Comparison of ENCODE assay signal across 8 cellular contexts in the genomic region with DNA sequence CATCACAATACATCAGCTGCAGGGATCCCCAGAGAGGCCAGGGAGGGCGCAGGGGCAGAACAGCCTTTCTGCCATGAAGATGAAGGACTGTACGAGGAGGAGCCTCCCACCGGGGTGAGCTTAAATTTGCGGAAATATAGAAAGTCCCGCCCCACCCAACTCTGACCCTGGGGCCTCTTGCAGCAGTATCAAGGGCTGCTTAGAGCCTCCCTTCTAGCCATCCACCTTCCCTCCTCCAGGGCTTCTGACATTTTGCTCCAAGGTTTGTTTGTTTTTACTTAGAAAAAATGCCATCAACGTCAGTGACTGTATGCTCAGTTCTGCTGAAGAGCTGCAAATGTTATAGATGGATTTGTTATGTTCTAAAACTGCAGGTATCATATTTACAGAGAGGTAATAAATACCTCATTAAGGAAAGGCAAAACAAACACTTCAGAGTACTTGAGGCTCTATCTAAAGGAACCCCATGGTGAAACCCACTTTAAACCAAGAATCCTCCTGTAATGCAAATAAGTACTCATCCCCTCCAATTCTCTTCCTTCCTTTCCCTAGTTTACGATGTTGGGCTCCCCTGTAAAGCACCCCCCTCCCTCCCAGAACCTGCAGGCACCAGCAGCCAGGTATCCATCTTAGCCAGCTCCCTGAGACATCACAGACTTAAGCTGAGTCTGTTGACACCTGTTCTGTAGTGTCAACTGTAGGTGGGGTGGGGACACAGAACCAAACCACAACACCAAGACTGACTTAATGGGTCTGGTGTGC. TPM values are rescaled to one million over a fixed set of nuclear protein-coding genes. Genes with fewer than 3 reads are reported as not detected.
DNase-seq lines count a peak whose midpoint lies in the region; ATAC-seq, FAIRE-seq and TF ChIP-seq lines count a peak whose summit lies in the region.

No MANE protein-coding gene starts in this region.

- CTCF ChIA-PET in Calu3 (lab: Charles Lee), result no interaction called here

- no peak overlapping the region for H3K4me3 Mint-ChIP-seq in Calu3 (ENCODE audit: low read depth, unreplicated experiment)

- peaks cover 25% of the 10 kb centered on the region for H3K4me1 ChIP-seq in effector memory CD4-positive, alpha-beta T cell (ENCODE audit: control insufficient read depth, insufficient read depth, low read length, poor library complexity, severe bottlenecking)
- peaks cover 46 to 65% (median 59%) of the 10 kb centered on the region in 4 donors for H3K4me1 ChIP-seq in upper lobe of left lung

- peak; percentile 36 for DNase-seq in COLO668 (lab: John Stamatoyannopoulos, UW; ENCODE audit: unreplicated experiment)
- DNase-seq in GM19239 (ENCODE audit: insufficient read length, low spot score), result no peak
- peak; percentile 47 for DNase-seq in NCI-H774 (lab: John Stamatoyannopoulos, UW)
- no peak for DNase-seq in effector memory CD4-positive, alpha-beta T cell
- DNase-seq in upper lobe of left lung, result peak in 1 of 2 donors; percentile 79
- no peak for DNase-seq in Calu3
- DNase-seq in HT-29 (ENCODE audit: low spot score), result no peak

- intact Hi-C loops in Calu3 (cut with micrococcal nuclease; ENCODE audit: unreplicated experiment), result no loop called here

- no peaks in the 10 kb centered on the region for H3K27me3 ChIP-seq in effector memory CD4-positive, alpha-beta T cell (replicated peaks; ENCODE audit: control insufficient read depth, insufficient read depth, low read length, poor library complexity, severe bottlenecking)
- H3K27me3 ChIP-seq in upper lobe of left lung, result no peaks in the 10 kb centered on the region

- ATAC-seq in HG03196 (IDR thresholded peaks at IDR 0.05; ENCODE audit: unreplicated experiment) (peak; percentile 55), upper lobe of left lung (ENCODE audit: low FRiP score in 2 of 2) (peak; percentile 80 to 89)

- no peak overlapping the region for H3K4me3 ChIP-seq in effector memory CD4-positive, alpha-beta T cell (ENCODE audit: insufficient read depth, low read depth, low read length, poor library complexity, severe bottlenecking)
- H3K4me3 ChIP-seq in upper lobe of left lung, result no peak overlapping the region

- BruUV-seq in Calu3 (replicated peaks; lab: Mats Ljungman, UMichigan), result no TSS peak

- WGBS in upper lobe of left lung, 2 donors, result 24 to 28% methylated on average over 7 of the region's 7 CpGs

- H3K36me3 ChIP-seq in effector memory CD4-positive, alpha-beta T cell (ENCODE audit: control insufficient read depth, insufficient read depth, low read length), result peaks cover 5% of the 10 kb centered on the region
- peaks cover 0 to 4% (median 0%) of the 10 kb centered on the region in 4 donors for H3K36me3 ChIP-seq in upper lobe of left lung

- peak; percentile 40 for FAIRE-seq in GM19239 (lab: Jason Lieb, UNC)

- no peak overlapping the region for H3K27ac Mint-ChIP-seq in Calu3 (ENCODE audit: unreplicated experiment)

- TF ChIP-seq CTCF in upper lobe of left lung (IDR thresholded peaks at IDR 0.05) (no peak), Calu3 (IDR thresholded peaks at IDR 0.05; ENCODE audit: unreplicated experiment) (no peak)

- H3K36me3 Mint-ChIP-seq in Calu3 (ENCODE audit: insufficient read depth, unreplicated experiment), result no peaks in the 10 kb centered on the region

- H3K27ac ChIP-seq in effector memory CD4-positive, alpha-beta T cell (ENCODE audit: insufficient read depth, low read length, poor library complexity, severe bottlenecking), result peak overlapping the region; percentile 51
- H3K27ac ChIP-seq in upper lobe of left lung, result peak overlapping the region; percentile 22 to 81 (median 71)

- H3K9me3 Mint-ChIP-seq in Calu3 (ENCODE audit: low read depth, unreplicated experiment), result no peaks in the 10 kb centered on the region

- TF ChIP-seq POLR2A in upper lobe of left lung (IDR thresholded peaks at IDR 0.05), result no peak

- no peaks in the 10 kb centered on the region for H3K9me3 ChIP-seq in effector memory CD4-positive, alpha-beta T cell (ENCODE audit: control insufficient read depth, low read length)
- no peaks in the 10 kb centered on the region for H3K9me3 ChIP-seq in upper lobe of left lung

- no peaks in the 10 kb centered on the region for H3K27me3 Mint-ChIP-seq in Calu3 (ENCODE audit: unreplicated experiment)

- peaks cover 21% of the 10 kb centered on the region for H3K4me1 Mint-ChIP-seq in Calu3 (ENCODE audit: low read depth, unreplicated experiment)

- TF ChIP-seq EP300 in upper lobe of left lung (IDR thresholded peaks at IDR 0.05), result no peak

RNA-seq across cellular contexts. Expression of a gene that starts 30.5 kb away (rescaled TPM):
- total RNA-seq in upper lobe of left lung (100 to 1,000 TPM in 2 of 6 donors, 10 to 100 TPM in 4; 62.1 to 121 (median 76.1) TPM), Calu3 (2022) (1.6 and 1.8 TPM in 2 replicates)
- not detected in 2 replicates for total RNA-seq in HT-29 (2014; rRNA removed; shearing (Covaris generic))

Comparison
In these comparisons a context has a peak if more than half of its experiments do, and no peak if none do; other contexts are left out.
1. DNase-seq: peak in COLO668 (single experiment) and NCI-H774 (single experiment); none in GM19239 (single experiment), effector memory CD4-positive, alpha-beta T cell (0 of 3), Calu3 (single experiment) and HT-29 (single experiment).
2. RNA of a gene that starts 30.5 kb away (total RNA-seq): 62.1 to 121 TPM in upper lobe of left lung; 1.6 to 1.8 TPM in Calu3 and not detected in HT-29; every median in the first group is over 10 times any median in the second.